8 cellular contexts compared by ENCODE assay signal in the genomic region with DNA sequence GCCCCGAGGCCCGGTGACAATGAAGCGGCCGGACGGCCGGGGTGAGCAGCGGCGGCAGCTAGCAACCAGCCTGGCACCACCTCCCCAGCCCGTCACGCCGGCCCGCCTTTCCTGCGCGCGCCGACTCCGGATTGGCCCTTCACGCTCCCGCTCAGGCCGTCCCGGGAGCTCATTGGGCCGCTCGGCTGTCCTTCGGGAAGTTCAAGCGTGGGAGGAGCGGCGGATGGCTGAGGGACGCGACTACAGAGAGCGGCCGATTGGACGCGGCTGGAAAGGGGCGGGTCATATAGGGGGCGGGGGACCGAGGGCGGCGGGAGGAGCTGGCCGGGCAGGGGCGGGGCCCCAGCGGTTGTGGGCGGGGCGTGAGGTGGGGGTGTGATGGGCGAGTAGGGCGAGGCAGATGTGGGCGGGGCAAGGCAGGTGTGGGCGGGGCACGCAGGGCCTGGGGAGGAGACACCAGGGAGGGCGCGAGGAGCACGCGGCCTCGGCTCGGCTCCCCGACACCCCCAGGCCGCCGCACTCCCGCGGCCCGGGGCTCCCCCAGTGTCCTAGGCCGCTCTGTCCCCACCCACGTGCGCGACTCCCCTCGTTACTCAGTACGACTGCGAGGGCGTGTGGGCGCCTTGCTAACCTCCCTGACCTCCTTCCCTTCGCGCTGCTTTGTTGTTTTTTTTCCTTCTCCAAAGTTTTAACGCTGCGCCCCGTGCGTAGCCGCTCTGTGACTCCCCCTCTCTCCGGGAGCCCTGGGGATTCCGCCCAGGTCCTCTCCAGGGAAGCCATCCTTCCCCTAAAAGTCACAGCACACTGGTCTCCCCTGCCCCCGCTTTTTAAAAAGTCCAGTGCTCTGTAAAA. TPM values are rescaled to one million over a fixed set of nuclear protein-coding genes. Genes with fewer than 3 reads are reported as not detected.
DNase-seq lines count a peak whose midpoint lies in the region; ATAC-seq and TF ChIP-seq lines count a peak whose summit lies in the region.

A gene (minus strand): TSS at position 60 of the 852 bp plus-strand sequence. CDS start 2,909 bp downstream, outside the sequence.

- H3K4me2 ChIP-seq in IMR-90 (ENCODE audit: low read depth, low read length) (peak within 1 kb of the TSS; percentile 95), OCI-LY7 (ENCODE audit: low read length) (peak within 1 kb of the TSS; percentile 73)

- H4K20me1 ChIP-seq in IMR-90 (ENCODE audit: insufficient read depth, low read length): no peaks in the 10 kb centered on the region
- H4K20me1 ChIP-seq in OCI-LY7 (ENCODE audit: insufficient read depth, low read length): no peaks in the 10 kb centered on the region

- H2BK15ac ChIP-seq in IMR-90 (ENCODE audit: low read depth, low read length): no peak within 1 kb of the TSS

- peak within 1 kb of the TSS; percentile 62 for H3K4me3 ChIP-seq in IMR-90 (ENCODE audit: insufficient read depth, low read depth, low read length)
- H3K4me3 ChIP-seq in OCI-LY7 (ENCODE audit: low read depth, low read length, poor library complexity, severe bottlenecking): peak within 1 kb of the TSS; percentile 79

- peaks cover 11 to 17% of the 10 kb centered on the region in 2 experiments; a peak in 3 of 4 replicates for H3K79me1 ChIP-seq in IMR-90 (ENCODE audit: low read depth in 1 of 2, low read length in 2 of 2)

- H2AK5ac ChIP-seq in IMR-90 (ENCODE audit: low read depth, low read length): 0 out of 2 replicates have a peak within 1 kb of the TSS, but pooled peaks have one; percentile 9

- H4K5ac ChIP-seq in IMR-90 (ENCODE audit: low read depth, low read length): no peak within 1 kb of the TSS

- no peaks in the 10 kb centered on the region for H3K27me3 ChIP-seq in IMR-90 (ENCODE audit: control insufficient read depth, insufficient read depth, low read length)

- peak within 1 kb of the TSS; percentile 24 for H3K9ac ChIP-seq in IMR-90 (ENCODE audit: low read depth, low read length)

- no peaks in the 10 kb centered on the region; the same call in none of the 2 replicates for H3K9me1 ChIP-seq in IMR-90 (ENCODE audit: insufficient read depth, low read length)

- H2AFZ ChIP-seq in IMR-90 (replicated peaks; ENCODE audit: low read length, poor library complexity) (peak within 1 kb of the TSS; percentile 97), OCI-LY7 (ENCODE audit: low read length) (peak within 1 kb of the TSS; percentile 77)

- H3K4ac ChIP-seq in IMR-90 (ENCODE audit: low read depth, low read length): peak within 1 kb of the TSS; percentile 28; the same call in 1 of the 2 replicates

- H3K4me1 ChIP-seq in IMR-90 (ENCODE audit: control insufficient read depth, insufficient read depth, low read length): peaks cover 8% of the 10 kb centered on the region; the same call in 1 of the 2 replicates
- H3K4me1 ChIP-seq in OCI-LY7 (ENCODE audit: insufficient read depth, low read length, poor library complexity, severe bottlenecking): peaks cover 30% of the 10 kb centered on the region

- H2BK5ac ChIP-seq in IMR-90 (ENCODE audit: low read depth, low read length, poor library complexity, severe bottlenecking): no peak within 1 kb of the TSS

- no peaks in the 10 kb centered on the region for H3K79me2 ChIP-seq in OCI-LY7 (ENCODE audit: insufficient read depth, low read depth, low read length)

- dilution Hi-C loops in IMR-90 (cut with HindIII; ENCODE audit: low sequenced_read_pairs, unreplicated experiment): no loop called here

- no peak for TF ChIP-seq RAD21 in IMR-90 (IDR thresholded peaks at IDR 0.05; ENCODE audit: low read length)

- no peak within 1 kb of the TSS; the same call in 1 of the 2 replicates for H4K91ac ChIP-seq in IMR-90 (ENCODE audit: insufficient read depth, low read depth, low read length)

- no peak within 1 kb of the TSS for H2BK20ac ChIP-seq in IMR-90 (ENCODE audit: low read depth, low read length)

- ATAC-seq in GM21529 (IDR thresholded peaks at IDR 0.05; ENCODE audit: unreplicated experiment) (peak; percentile 94), IMR-90 (ENCODE audit: low read depth) (peak; percentile 98)

- no peaks in the 10 kb centered on the region for H3K9me2 ChIP-seq in OCI-LY7 (ENCODE audit: insufficient read depth, low read length)

- H2AK9ac ChIP-seq in IMR-90 (replicated peaks; ENCODE audit: low read depth, low read length, poor library complexity): peak within 1 kb of the TSS; percentile 89

- no peak within 1 kb of the TSS for H3K18ac ChIP-seq in IMR-90 (ENCODE audit: low read depth, low read length)

- 1% methylated on average over 36 of the region's 79 CpGs; no CpG with 5 or more reads in 1 of the 2 experiments for WGBS in IMR-90 (ENCODE audit: extremely low coverage in 2 of 2, insufficient read length in 1 of 2), 2 experiments

- in situ Hi-C loops in IMR-90 (cut with MboI; ENCODE audit: low sequenced_read_pairs): no loop called here

- H4K8ac ChIP-seq in IMR-90 (ENCODE audit: low read depth in 2 of 2, low read length in 2 of 2): peak within 1 kb of the TSS; percentile 57 to 74; a peak in 2 of 4 replicates

- H2BK120ac ChIP-seq in IMR-90 (ENCODE audit: low read depth, low read length): no peak within 1 kb of the TSS

- DNase-seq in DMS 273 (lab: John Stamatoyannopoulos, UW; ENCODE audit: unreplicated experiment): peak; percentile 99
- peak; percentile 97 for DNase-seq in IMR-90
- DNase-seq in OCI-LY7 (ENCODE audit: low spot score): peak; percentile 100
- peak; percentile 100 for DNase-seq in activated T-cell treated with anti-CD3 and anti-CD28 coated beads for 1 hour (ENCODE audit: low read depth)
- DNase-seq in epidermal melanocyte (ENCODE audit: insufficient read length, low spot score): peak; percentile 100
- DNase-seq in middle frontal gyrus (ENCODE audit: extremely low spot score, low spot score): peak; percentile 95
- peak; percentile 100 for DNase-seq in stimulated activated CD8-positive, alpha-beta memory T cell treated with anti-CD3 and anti-CD28 coated beads, Interleukin-2, amount 100 ng/mL, for 1 hour (ENCODE audit: low read depth in 2 of 2)

- no peak for TF ChIP-seq POLR2A in IMR-90 (IDR thresholded peaks at IDR 0.05; ENCODE audit: low read depth, low read length)

- POLR2A ChIA-PET in IMR-90 (lab: Charles Lee; ENCODE audit: unreplicated experiment) (interaction anchor here (0.6 kb wide), 1 partner anchor 99 kb away, joined by 3 read pairs; no protein-coding TSS in a partner anchor), OCI-LY7 (lab: Charles Lee) (interaction anchor here (0.5 to 1.3 kb wide), 9 partner anchors 16 to 415 kb away, joined by 3 to 12 read pairs (median 4); a partner anchor contains a TSS)

- H3K23ac ChIP-seq in IMR-90 (ENCODE audit: low read depth, low read length): no peak within 1 kb of the TSS

- intact Hi-C loops in IMR-90 (cut with micrococcal nuclease): loop anchor here (5.0 kb wide), 1 partner anchor 81 kb away; no protein-coding TSS in a partner anchor
- intact Hi-C loops in OCI-LY7 (cut with micrococcal nuclease; ENCODE audit: unreplicated experiment): loop anchor here (1.0 kb wide), 2 partner anchors 16 kb away; a partner anchor contains a TSS

- TF ChIP-seq CTCF in IMR-90 (conservative IDR thresholded peaks at IDR 0.05; ENCODE audit: low read depth, low read length) (no peak), OCI-LY7 (conservative IDR thresholded peaks at IDR 0.05; ENCODE audit: low read length) (no peak)

- H3K9me3 ChIP-seq in IMR-90 (ENCODE audit: control insufficient read depth, insufficient read depth, low read length): peaks cover 3% of the 10 kb centered on the region; the same call in 1 of the 2 replicates
- no peaks in the 10 kb centered on the region for H3K9me3 ChIP-seq in OCI-LY7 (ENCODE audit: low read length)

- peaks cover 5% of the 10 kb centered on the region; the same call in 1 of the 2 replicates for H3K36me3 ChIP-seq in IMR-90 (ENCODE audit: control insufficient read depth, insufficient read depth, low read length)
- no peaks in the 10 kb centered on the region for H3K36me3 ChIP-seq in OCI-LY7 (ENCODE audit: insufficient read depth, low read length)

- BruUV-seq in IMR-90 (replicated peaks; lab: Mats Ljungman, UMichigan): no TSS peak
- BruUV-seq in OCI-LY7 (replicated peaks; lab: Mats Ljungman, UMichigan): no TSS peak

- H3K14ac ChIP-seq in IMR-90 (replicated peaks; ENCODE audit: low read depth, low read length): no peak within 1 kb of the TSS

- no peak within 1 kb of the TSS; the same call in 1 of the 2 replicates for H3K27ac ChIP-seq in IMR-90 (ENCODE audit: insufficient read depth, low read length)
- no peak within 1 kb of the TSS for H3K27ac ChIP-seq in OCI-LY7 (ENCODE audit: low read depth, low read length, poor library complexity, severe bottlenecking)

- H3K56ac ChIP-seq in IMR-90 (ENCODE audit: extremely low read depth, insufficient read depth, low read length): peak within 1 kb of the TSS; percentile 10; the same call in 1 of the 2 replicates

- CTCF ChIA-PET in IMR-90 (lab: Yijun Ruan, JAX) (no interaction called here), OCI-LY7 (lab: Charles Lee; ENCODE audit: unreplicated experiment) (interaction anchor here (0.6 to 0.7 kb wide), 2 partner anchors 690 to 1230 kb away, joined by 3 to 13 read pairs; no protein-coding TSS in a partner anchor)

TF ChIP-seq in IMR-90, 13 proteins besides CTCF, POLR2A, EP300 and RAD21 (continues in another document):
- TF ChIP-seq MAFK (IDR thresholded peaks at IDR 0.05; ENCODE audit: low read depth, low read length) (no peak), MAZ (IDR thresholded peaks at IDR 0.05; ENCODE audit: borderline replicate concordance, low read depth, low read length) (peak; percentile 68; the same call in 1 of the 2 replicates), NFE2L2 (IDR thresholded peaks at IDR 0.05; ENCODE audit: low read depth, low read length) (no peak), CEBPB (IDR thresholded peaks at IDR 0.05; ENCODE audit: low read depth, low read length) (no peak), MXI1 (IDR thresholded peaks at IDR 0.05; ENCODE audit: borderline replicate concordance, low read depth, low read length) (no peak; the same call in 1 of the 2 replicates), SMC3 (IDR thresholded peaks at IDR 0.05; ENCODE audit: low read depth, low read length) (no peak), RCOR1 (IDR thresholded peaks at IDR 0.05; ENCODE audit: insufficient replicate concordance, low read length) (no peak), FOS (IDR thresholded peaks at IDR 0.05; ENCODE audit: low read depth, low read length) (peak; percentile 70; the same call in 1 of the 2 replicates), CHD1 (IDR thresholded peaks at IDR 0.05; ENCODE audit: low read depth, low read length) (no peak)

RNA-seq across cellular contexts. Expression of the gene that starts here (rescaled TPM):
- 4.8 and 5.3 TPM in 2 replicates for total RNA-seq in IMR-90 (2012; rRNA removed)
- polyA plus RNA-seq in IMR-90 (2012; rRNA removed): 9.6 and 12.3 TPM in 2 replicates
- polyA plus RNA-seq in IMR-90 (2012; cell fraction: cytosol; rRNA removed): 11.3 and 16.9 TPM in 2 replicates
- polyA plus RNA-seq in IMR-90 (2012; cell fraction: nucleus; rRNA removed; ENCODE audit: low replicate concordance): 57.2 and 102 TPM in 2 replicates
- total RNA-seq in OCI-LY7 (2014; rRNA removed; shearing (Covaris generic)): 32.9 and 35.0 TPM in 2 replicates
- total RNA-seq in OCI-LY7 (2022): 36.0 and 38.6 TPM in 2 replicates
